ENCODE assay signal across 1 cellular context in genomic region chr1:151457911-151458882, GRCh38.
TF ChIP-seq lines count a peak whose summit lies in the region.

No MANE protein-coding gene starts in this region.

TF ChIP-seq in A549, 52 proteins besides CTCF, POLR2A, EP300 and RAD21 (continued from another document):
- TF ChIP-seq PBX3 (IDR thresholded peaks at IDR 0.05) (peak; percentile 79), JUN (IDR thresholded peaks at IDR 0.05) (peak in 1 of 2 experiments; percentile 66; a peak in 4 of 5 replicates), RARB (CRISPR knock-in tag; IDR thresholded peaks at IDR 0.05) (0 out of 2 replicates have a peak, but pooled peaks have one; percentile 53), BCL3 (IDR thresholded peaks at IDR 0.05) (peak; percentile 35; the same call in 1 of the 3 replicates)
